Comparison of ENCODE assay signal across 16 cellular contexts in the genomic region with DNA sequence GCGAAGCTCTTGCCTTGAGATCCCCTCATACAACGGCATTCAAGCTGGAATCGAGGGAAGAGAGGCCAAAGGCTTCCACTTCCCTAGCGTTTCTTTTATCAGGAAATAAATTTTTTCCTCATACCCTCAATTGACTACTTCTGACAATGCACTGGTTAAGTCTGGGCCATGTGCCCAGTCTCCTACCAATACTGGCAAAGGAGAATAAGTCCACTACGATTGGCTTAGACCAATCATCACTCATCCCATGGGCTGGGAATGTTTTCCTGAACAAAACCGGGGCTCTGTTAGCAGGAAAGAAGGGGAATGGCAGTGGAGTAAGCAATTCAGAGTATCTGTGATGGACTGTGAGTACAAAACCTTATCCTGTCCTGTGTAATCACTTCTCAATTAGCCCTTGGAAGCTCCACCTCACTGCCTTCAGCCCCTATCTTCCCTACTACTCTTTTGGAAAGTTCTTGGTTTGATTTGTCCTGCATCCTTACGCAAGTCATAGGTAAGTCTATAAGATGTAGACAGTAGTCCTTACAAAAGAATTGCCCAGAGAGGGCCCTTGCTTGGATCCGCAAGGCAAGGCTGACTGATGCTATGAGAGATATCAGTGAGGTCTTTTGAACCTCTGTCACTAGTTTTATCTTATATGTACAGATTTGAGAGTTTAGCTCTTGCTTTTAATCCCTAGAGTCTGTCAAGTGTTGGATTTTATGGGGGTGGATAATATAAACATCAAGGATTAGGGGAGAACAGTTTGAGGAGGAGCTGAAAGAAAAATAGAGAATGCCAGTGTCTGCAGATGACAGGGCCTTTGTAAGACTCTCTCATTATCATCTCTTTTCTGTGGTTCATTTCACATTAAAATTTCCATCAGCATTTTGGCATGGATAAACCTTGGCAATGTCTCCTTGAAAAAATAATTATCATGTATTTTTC. TPM values are rescaled to one million over a fixed set of nuclear protein-coding genes. Genes with fewer than 3 reads are reported as not detected.
DNase-seq lines count a peak whose midpoint lies in the region; ATAC-seq and TF ChIP-seq lines count a peak whose summit lies in the region.
"Had no signal": no experiment of that assay in that cellular context is flagged by ENCODE, and none has a peak within 500 bp of the region (broad histone marks: within the 10 kb centered on the region; RNA-seq: fewer than 3 reads in every experiment).

No MANE protein-coding gene starts in this region.

- H3K9me3 Mint-ChIP-seq in activated CD8-positive, alpha-beta memory T cell treated with anti-CD3 and anti-CD28 coated beads, Interleukin-2, amount 10 ng/mL, durations not matched to agents 7 days and 5 days (ENCODE audit: low read depth) = no peaks in the 10 kb centered on the region
- H3K9me3 Mint-ChIP-seq in immature natural killer cell (no peaks in the 10 kb centered on the region), type B pancreatic cell (no peaks in the 10 kb centered on the region)
- H3K9me3 Mint-ChIP-seq in stimulated activated memory B cell treated with anti-CD40 and anti-IgM and Interleukin-4, amounts not matched to agents 10 μg/mL and 1 μg/mL and 100 μg/mL, for 72 hours = peaks cover 3% of the 10 kb centered on the region

- peaks cover 24% of the 10 kb centered on the region for H3K4me1 Mint-ChIP-seq in activated CD8-positive, alpha-beta memory T cell treated with anti-CD3 and anti-CD28 coated beads, Interleukin-2, amount 10 ng/mL, durations not matched to agents 7 days and 5 days
- H3K4me1 Mint-ChIP-seq in immature natural killer cell (peaks cover 31 to 35% of the 10 kb centered on the region in 2 donors), type B pancreatic cell (ENCODE audit: unreplicated experiment) (peaks cover 6% of the 10 kb centered on the region)
- peaks cover 7% of the 10 kb centered on the region for H3K4me1 Mint-ChIP-seq in stimulated activated memory B cell treated with anti-CD40 and anti-IgM and Interleukin-4, amounts not matched to agents 10 μg/mL and 1 μg/mL and 100 μg/mL, for 72 hours

- CTCF ChIA-PET in activated CD8-positive, alpha-beta memory T cell treated with anti-CD3 and anti-CD28 coated beads, Interleukin-2, amount 10 ng/mL, durations not matched to agents 7 days and 5 days (lab: Charles Lee) = interaction anchor here (0.9 to 4.1 kb wide), 8 partner anchors 9 to 221 kb away, joined by 3 to 14 read pairs (median 4); a partner anchor contains a TSS

- H3K27ac Mint-ChIP-seq in activated CD8-positive, alpha-beta memory T cell treated with anti-CD3 and anti-CD28 coated beads, Interleukin-2, amount 10 ng/mL, durations not matched to agents 7 days and 5 days = peak overlapping the region; percentile 41
- H3K27ac Mint-ChIP-seq in immature natural killer cell (peak overlapping the region; percentile 6 to 92 (median 86)), type B pancreatic cell (no peak overlapping the region)
- peak overlapping the region; percentile 8 for H3K27ac Mint-ChIP-seq in stimulated activated memory B cell treated with anti-CD40 and anti-IgM and Interleukin-4, amounts not matched to agents 10 μg/mL and 1 μg/mL and 100 μg/mL, for 72 hours

- no peak for DNase-seq in activated CD8-positive, alpha-beta memory T cell treated with anti-CD3 and anti-CD28 coated beads, Interleukin-2, amount 10 ng/mL, durations not matched to agents 7 days and 5 days
- DNase-seq in activated CD8-positive, alpha-beta memory T cell treated with anti-CD3 and anti-CD28 coated beads, Interleukin-2, amount 50 U/mL, for 48 hours = no peak
- peak; percentile 57 for DNase-seq in astrocyte of the hippocampus (ENCODE audit: low read depth, low spot score)
- DNase-seq in immature natural killer cell = no peak
- DNase-seq in type B pancreatic cell (ENCODE audit: extremely low spot score, unreplicated experiment) = no peak
- no peak for DNase-seq in stimulated activated naive CD8-positive, alpha-beta T cell treated with anti-CD3 and anti-CD28 coated beads, Interleukin-15, Interleukin-2, amounts not matched to agents 100 U/mL and 50 U/mL, for 24 hours
- DNase-seq in NCI-H345 (lab: John Stamatoyannopoulos, UW) = no peak
- DNase-seq: activated effector memory CD4-positive, alpha-beta T cell treated with anti-CD3 and anti-CD28 coated beads, Interleukin-2, amount 50 U/mL, for 16 hours; foreskin keratinocyte; NCI-H1105 treated with DMSO at 0.1 percent for 48 hours; NCI-H2081 treated with DMSO at 0.1 percent for 48 hours; NK-92 treated with Interleukin-12 subunit alpha and Interleukin-12 subunit beta, amount 100 ng/mL, for 24 hours; stomach; upper lobe of left lung had no signal

- no peak overlapping the region for H3K4me3 Mint-ChIP-seq in activated CD8-positive, alpha-beta memory T cell treated with anti-CD3 and anti-CD28 coated beads, Interleukin-2, amount 10 ng/mL, durations not matched to agents 7 days and 5 days
- H3K4me3 Mint-ChIP-seq in immature natural killer cell (no peak overlapping the region), type B pancreatic cell (no peak overlapping the region)
- no peak overlapping the region for H3K4me3 Mint-ChIP-seq in stimulated activated memory B cell treated with anti-CD40 and anti-IgM and Interleukin-4, amounts not matched to agents 10 μg/mL and 1 μg/mL and 100 μg/mL, for 72 hours

- no peaks in the 10 kb centered on the region for H3K27me3 Mint-ChIP-seq in activated CD8-positive, alpha-beta memory T cell treated with anti-CD3 and anti-CD28 coated beads, Interleukin-2, amount 10 ng/mL, durations not matched to agents 7 days and 5 days
- peaks cover 0 to 12% (median 6%) of the 10 kb centered on the region in 3 donors for H3K27me3 Mint-ChIP-seq in immature natural killer cell (ENCODE audit: low read depth in 3 of 3)
- no peaks in the 10 kb centered on the region for H3K27me3 Mint-ChIP-seq in stimulated activated memory B cell treated with anti-CD40 and anti-IgM and Interleukin-4, amounts not matched to agents 10 μg/mL and 1 μg/mL and 100 μg/mL, for 72 hours
- H3K27me3 Mint-ChIP-seq in type B pancreatic cell = no peaks in the 10 kb centered on the region

- TF ChIP-seq CTCF in type B pancreatic cell (conservative IDR thresholded peaks at IDR 0.05) = no peak

- ATAC-seq in activated CD8-positive, alpha-beta memory T cell treated with anti-CD3 and anti-CD28 coated beads, Interleukin-2, amount 10 ng/mL, durations not matched to agents 7 days and 5 days = no peak
- no peak for ATAC-seq in stimulated activated memory B cell treated with anti-CD40 and anti-IgM and Interleukin-4, amounts not matched to agents 10 μg/mL and 1 μg/mL and 100 μg/mL, for 72 hours
- no peak for ATAC-seq in stimulated activated naive CD8-positive, alpha-beta T cell treated with anti-CD3 and anti-CD28 coated beads, Interleukin-15, Interleukin-2, amounts not matched to agents 100 U/mL and 50 U/mL, for 24 hours
- ATAC-seq: foreskin keratinocyte, Panc1 had no signal

- H3K36me3 Mint-ChIP-seq in activated CD8-positive, alpha-beta memory T cell treated with anti-CD3 and anti-CD28 coated beads, Interleukin-2, amount 10 ng/mL, durations not matched to agents 7 days and 5 days = peaks cover 12% of the 10 kb centered on the region
- H3K36me3 Mint-ChIP-seq in immature natural killer cell = peaks cover 0 to under 1% (median 0%) of the 10 kb centered on the region in 3 donors
- no peaks in the 10 kb centered on the region for H3K36me3 Mint-ChIP-seq in stimulated activated memory B cell treated with anti-CD40 and anti-IgM and Interleukin-4, amounts not matched to agents 10 μg/mL and 1 μg/mL and 100 μg/mL, for 72 hours
- no peaks in the 10 kb centered on the region for H3K36me3 Mint-ChIP-seq in type B pancreatic cell

RNA-seq across cellular contexts. Expression of a gene that starts 36.4 kb away (rescaled TPM):
- 10 to 100 TPM; 32.7 to 46.9 TPM for total RNA-seq in activated CD8-positive, alpha-beta memory T cell treated with anti-CD3 and anti-CD28 coated beads, Interleukin-2, amount 10 ng/mL, durations not matched to agents 7 days and 5 days
- 10 to 100 TPM; 27.2 to 64.0 (median 52.7) TPM for polyA plus RNA-seq in immature natural killer cell
- total RNA-seq in type B pancreatic cell (ENCODE audit: low replicate concordance) = 16.8 and 25.2 TPM in 2 replicates

RNA-seq across cellular contexts. Expression of a gene that starts 52.7 kb away (rescaled TPM):
- 1 to 10 TPM in 1 of 2 experiments, under 1 TPM in 1; 0.33 to 1.4 TPM for total RNA-seq in activated CD8-positive, alpha-beta memory T cell treated with anti-CD3 and anti-CD28 coated beads, Interleukin-2, amount 10 ng/mL, durations not matched to agents 7 days and 5 days
- polyA plus RNA-seq in immature natural killer cell = under 1 TPM in 1 of 3 donors, not detected in 2; 0.13 TPM
- 0.93 and 8.9 TPM in 2 replicates for total RNA-seq in type B pancreatic cell (ENCODE audit: low replicate concordance)
